In the genomic region with DNA sequence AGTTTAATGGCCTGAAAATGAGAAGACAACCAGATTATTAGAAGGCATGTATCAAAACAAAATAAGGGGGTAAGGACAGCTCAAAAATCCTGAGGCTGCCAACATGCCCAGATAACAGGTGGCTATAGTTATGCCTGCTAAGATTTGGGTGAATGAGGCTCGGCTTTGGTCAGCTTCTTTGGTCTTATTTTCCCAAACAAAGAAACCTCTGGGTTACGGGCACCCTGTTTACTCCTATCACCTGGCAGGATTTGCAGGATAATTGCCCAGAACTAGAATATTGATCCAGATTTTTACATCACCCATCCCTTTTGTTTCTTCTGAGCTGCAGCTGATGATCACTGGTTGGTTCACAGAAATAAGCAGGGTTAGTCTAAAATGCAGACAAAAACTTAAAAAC, we compare ENCODE assay signal across 29 cellular contexts.
"Had no signal": no experiment of that assay in that cellular context is flagged by ENCODE, and none has a peak within 500 bp of the region (broad histone marks: within the 10 kb centered on the region; RNA-seq: fewer than 3 reads in every experiment).

No MANE protein-coding gene starts in this region.

- H3K4me1 Mint-ChIP-seq: endodermal cell had no signal

- H3K4me3 ChIP-seq: colonic mucosa, coronary artery, dorsolateral prefrontal cortex, esophagus muscularis mucosa, esophagus squamous epithelium, gastrocnemius medialis, gastroesophageal sphincter, heart left ventricle, heart right ventricle had no signal

- H3K9me3 ChIP-seq: colonic mucosa, esophagus muscularis mucosa, gastrocnemius medialis, gastroesophageal sphincter had no signal

- H3K27ac ChIP-seq: colonic mucosa, coronary artery, dorsolateral prefrontal cortex, epithelial cell of prostate, esophagus muscularis mucosa, esophagus squamous epithelium, foreskin keratinocyte, gastrocnemius medialis, gastroesophageal sphincter, heart left ventricle, heart right ventricle had no signal

- H3K27ac Mint-ChIP-seq: dendritic cell treated with granulocyte-macrophage colony-stimulating factor and Interleukin-4, amounts not matched to agents 40 ng/mL and 50 ng/mL, for 4 days; effector memory CD8-positive, alpha-beta T cell; endodermal cell had no signal

- H3K36me3 ChIP-seq: colonic mucosa, esophagus muscularis mucosa, esophagus squamous epithelium, gastrocnemius medialis, gastroesophageal sphincter, heart left ventricle, heart right ventricle had no signal

- H3K9me3 Mint-ChIP-seq: effector memory CD8-positive, alpha-beta T cell had no signal

- ATAC-seq: effector memory CD8-positive, alpha-beta T cell; esophagus mucosa; foreskin keratinocyte; gastrocnemius medialis; gastroesophageal sphincter; heart left ventricle; heart right ventricle had no signal

- FAIRE-seq: colon, endometrium, endothelial cell of umbilical vein, frontal cortex had no signal

- H3K27me3 Mint-ChIP-seq: dendritic cell treated with granulocyte-macrophage colony-stimulating factor and Interleukin-4, amounts not matched to agents 40 ng/mL and 50 ng/mL, for 4 days had no signal

- H3K4me3 Mint-ChIP-seq: dendritic cell treated with granulocyte-macrophage colony-stimulating factor and Interleukin-4, amounts not matched to agents 40 ng/mL and 50 ng/mL, for 4 days; effector memory CD8-positive, alpha-beta T cell; endodermal cell had no signal

- DNase-seq: colonic mucosa; cortex of kidney; dermis blood vessel endothelial cell; dorsolateral prefrontal cortex; effector CD4-positive, alpha-beta T cell; effector CD8-positive, alpha-beta T cell; effector memory CD4-positive, alpha-beta T cell; effector memory CD8-positive, alpha-beta T cell; endodermal cell; erythroblast; esophagus squamous epithelium; foreskin fibroblast; foreskin keratinocyte; foreskin melanocyte; gastrocnemius medialis; glutamatergic neuron; head of caudate nucleus; heart left ventricle; heart right ventricle had no signal

- H3K27me3 ChIP-seq: colonic mucosa, dorsolateral prefrontal cortex, esophagus muscularis mucosa, esophagus squamous epithelium, foreskin keratinocyte, gastrocnemius medialis, gastroesophageal sphincter, heart left ventricle, heart right ventricle had no signal

- H3K4me1 ChIP-seq: colonic mucosa, esophagus muscularis mucosa, esophagus squamous epithelium, foreskin keratinocyte, gastroesophageal sphincter, heart left ventricle, heart right ventricle had no signal
